ENCODE assay signal across 17 cellular contexts in the genomic region with DNA sequence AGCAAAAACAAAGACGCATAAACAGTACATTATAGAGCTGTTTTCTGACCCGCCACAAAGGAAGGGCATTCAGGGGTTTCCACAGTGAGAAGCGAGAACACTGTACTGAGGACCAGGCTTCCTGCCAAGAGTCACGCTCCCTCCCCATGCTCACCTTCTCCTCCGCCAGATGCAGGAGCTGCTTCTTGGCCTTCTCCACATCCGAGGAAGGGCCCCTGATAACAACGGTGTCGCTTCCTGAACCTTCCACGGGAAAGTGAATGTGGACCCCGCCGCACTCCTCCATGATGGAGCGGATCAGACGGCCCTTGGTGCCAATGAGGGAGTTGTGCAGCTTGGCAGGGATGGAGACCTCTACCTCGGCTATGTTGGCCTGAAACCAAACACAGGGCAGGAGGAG. TPM values are rescaled to one million over a fixed set of nuclear protein-coding genes. Genes with fewer than 3 reads are reported as not detected.
A peak's percentile ranks its signal among the peaks of the same experiment; 100 is the strongest.
DNase-seq lines count a peak whose midpoint lies in the region; ATAC-seq and TF ChIP-seq lines count a peak whose summit lies in the region.
"Had no signal": no experiment of that assay in that cellular context is flagged by ENCODE, and none has a peak within 500 bp of the region (broad histone marks: within the 10 kb centered on the region; RNA-seq: fewer than 3 reads in every experiment).

No MANE protein-coding gene starts in this region.

- TF ChIP-seq CTCF in natural killer cell (IDR thresholded peaks at IDR 0.05) (no peak), chondrocyte (IDR thresholded peaks at IDR 0.05) (no peak), neural crest cell (conservative IDR thresholded peaks at IDR 0.05) (no peak)

- H3K27me3 Mint-ChIP-seq in natural killer cell (ENCODE audit: low read depth in 2 of 2): no peaks in the 10 kb centered on the region
- H3K27me3 Mint-ChIP-seq in natural killer cell treated with Interleukin-12 subunit alpha and Interleukin-12 subunit beta and Interleukin-15 and Interleukin-18, amount 100 ng/mL, for 72 hours: no peaks in the 10 kb centered on the region
- H3K27me3 Mint-ChIP-seq in chondrocyte (ENCODE audit: low read depth): no peaks in the 10 kb centered on the region
- H3K27me3 Mint-ChIP-seq in neural crest cell (ENCODE audit: low read depth): no peaks in the 10 kb centered on the region
- H3K27me3 Mint-ChIP-seq: B cell had no signal

- H3K9me3 Mint-ChIP-seq in natural killer cell: no peaks in the 10 kb centered on the region
- no peaks in the 10 kb centered on the region for H3K9me3 Mint-ChIP-seq in natural killer cell treated with Interleukin-12 subunit alpha and Interleukin-12 subunit beta and Interleukin-15 and Interleukin-18, amount 100 ng/mL, for 72 hours
- H3K9me3 Mint-ChIP-seq in chondrocyte (ENCODE audit: low read depth): no peaks in the 10 kb centered on the region
- H3K9me3 Mint-ChIP-seq in neural crest cell: no peaks in the 10 kb centered on the region
- H3K9me3 Mint-ChIP-seq: CD14-positive monocyte had no signal

- H3K4me1 Mint-ChIP-seq in natural killer cell: peaks cover 0 to 6% of the 10 kb centered on the region in 2 donors
- H3K4me1 Mint-ChIP-seq in natural killer cell treated with Interleukin-12 subunit alpha and Interleukin-12 subunit beta and Interleukin-15 and Interleukin-18, amount 100 ng/mL, for 72 hours (ENCODE audit: low read depth in 2 of 2): peaks cover 3 to 14% of the 10 kb centered on the region in 2 donors
- H3K4me1 Mint-ChIP-seq in chondrocyte (ENCODE audit: low read depth): peaks cover 10% of the 10 kb centered on the region
- no peaks in the 10 kb centered on the region for H3K4me1 Mint-ChIP-seq in neural crest cell
- H3K4me1 Mint-ChIP-seq: B cell, CD14-positive monocyte had no signal

- peaks cover 41% of the 10 kb centered on the region for H3K36me3 Mint-ChIP-seq in natural killer cell
- peaks cover 46% of the 10 kb centered on the region for H3K36me3 Mint-ChIP-seq in natural killer cell treated with Interleukin-12 subunit alpha and Interleukin-12 subunit beta and Interleukin-15 and Interleukin-18, amount 100 ng/mL, for 72 hours
- H3K36me3 Mint-ChIP-seq in chondrocyte (ENCODE audit: low read depth): peaks cover 79% of the 10 kb centered on the region
- H3K36me3 Mint-ChIP-seq in neural crest cell (ENCODE audit: low read depth): peaks cover 11% of the 10 kb centered on the region

- intact Hi-C loops in natural killer cell (cut with micrococcal nuclease): no loop called here

- ATAC-seq in natural killer cell: no peak
- no peak for ATAC-seq in natural killer cell treated with Interleukin-12 subunit alpha and Interleukin-12 subunit beta and Interleukin-15 and Interleukin-18, amount 100 ng/mL, for 72 hours
- ATAC-seq: A549 had no signal

- H3K27ac Mint-ChIP-seq in natural killer cell (peak overlapping the region; percentile 23 to 24), chondrocyte (ENCODE audit: unreplicated experiment) (peak overlapping the region; percentile 12), neural crest cell (ENCODE audit: unreplicated experiment) (peak overlapping the region; percentile 22)
- H3K27ac Mint-ChIP-seq in natural killer cell treated with Interleukin-12 subunit alpha and Interleukin-12 subunit beta and Interleukin-15 and Interleukin-18, amount 100 ng/mL, for 72 hours: no peak overlapping the region
- H3K27ac Mint-ChIP-seq: B cell had no signal

- no peak overlapping the region for H3K4me3 ChIP-seq in H7 (ENCODE audit: insufficient read depth, low read depth, low read length)
- H3K4me3 ChIP-seq: A549 had no signal

- H3K36me3 ChIP-seq in H7 (replicated peaks; ENCODE audit: control insufficient read depth, insufficient read depth, low read length): peaks cover 55% of the 10 kb centered on the region

- H3K4me3 Mint-ChIP-seq in natural killer cell (no peak overlapping the region), chondrocyte (ENCODE audit: unreplicated experiment) (no peak overlapping the region), neural crest cell (no peak overlapping the region)
- H3K4me3 Mint-ChIP-seq in natural killer cell treated with Interleukin-12 subunit alpha and Interleukin-12 subunit beta and Interleukin-15 and Interleukin-18, amount 100 ng/mL, for 72 hours: no peak overlapping the region
- H3K4me3 Mint-ChIP-seq: B cell, CD14-positive monocyte had no signal

- DNase-seq in natural killer cell (no peak), chondrocyte (ENCODE audit: low spot score) (no peak), neural crest cell (ENCODE audit: low read depth, low spot score) (no peak), H7 (no peak), NCI-H1930 (lab: John Stamatoyannopoulos, UW) (no peak)
- no peak for DNase-seq in natural killer cell treated with Interleukin-12 subunit alpha and Interleukin-12 subunit beta and Interleukin-15 and Interleukin-18, amount 100 ng/mL, for 72 hours (ENCODE audit: low spot score)
- no peak for DNase-seq in stimulated activated CD4-positive, alpha-beta T cell treated with anti-CD3 and anti-CD28 coated beads, Interleukin-2, amount 100 ng/mL, for 24 hours
- DNase-seq: DMS53, GDM1, NCI-H1694 treated with DMSO at 0.1 percent for 48 hours, NCI-H446 treated with DMSO at 0.1 percent for 48 hours, NCI-H526 treated with DMSO at 0.1 percent for 48 hours, OCI-M1, Right ventricle myocardium superior had no signal

- no peaks in the 10 kb centered on the region for H3K27me3 ChIP-seq in H7 (ENCODE audit: control insufficient read depth, insufficient read depth, low read length)

RNA-seq across cellular contexts. Expression of a gene that starts 53.8 kb away (rescaled TPM):
- total RNA-seq in natural killer cell (1 to 10 TPM in 2 of 3 donors, under 1 TPM in 1; 0.97 to 1.4 (median 1.1) TPM), chondrocyte (0.48 to 2.2 TPM (median 1.5 TPM) in 3 replicates), neural crest cell (3.2 TPM in 2 replicates)
- 1 to 10 TPM; 2.8 to 7.1 TPM for total RNA-seq in natural killer cell treated with Interleukin-12 subunit alpha and Interleukin-12 subunit beta and Interleukin-15 and Interleukin-18, amount 100 ng/mL, for 72 hours
- total RNA-seq in H7 (2014; rRNA removed; shearing (Covaris generic)): 2.0 and 4.0 TPM in 2 replicates

Comparison
In these comparisons a context has a peak if more than half of its experiments do, and no peak if none do; other contexts are left out.
1. H3K27ac Mint-ChIP-seq: peak in natural killer cell (2 of 2), chondrocyte (single experiment) and neural crest cell (single experiment); none in natural killer cell treated with Interleukin-12 subunit alpha and Interleukin-12 subunit beta and Interleukin-15 and Interleukin-18, amount 100 ng/mL, for 72 hours (0 of 2).